12 cellular contexts compared by ENCODE assay signal in the genomic region with DNA sequence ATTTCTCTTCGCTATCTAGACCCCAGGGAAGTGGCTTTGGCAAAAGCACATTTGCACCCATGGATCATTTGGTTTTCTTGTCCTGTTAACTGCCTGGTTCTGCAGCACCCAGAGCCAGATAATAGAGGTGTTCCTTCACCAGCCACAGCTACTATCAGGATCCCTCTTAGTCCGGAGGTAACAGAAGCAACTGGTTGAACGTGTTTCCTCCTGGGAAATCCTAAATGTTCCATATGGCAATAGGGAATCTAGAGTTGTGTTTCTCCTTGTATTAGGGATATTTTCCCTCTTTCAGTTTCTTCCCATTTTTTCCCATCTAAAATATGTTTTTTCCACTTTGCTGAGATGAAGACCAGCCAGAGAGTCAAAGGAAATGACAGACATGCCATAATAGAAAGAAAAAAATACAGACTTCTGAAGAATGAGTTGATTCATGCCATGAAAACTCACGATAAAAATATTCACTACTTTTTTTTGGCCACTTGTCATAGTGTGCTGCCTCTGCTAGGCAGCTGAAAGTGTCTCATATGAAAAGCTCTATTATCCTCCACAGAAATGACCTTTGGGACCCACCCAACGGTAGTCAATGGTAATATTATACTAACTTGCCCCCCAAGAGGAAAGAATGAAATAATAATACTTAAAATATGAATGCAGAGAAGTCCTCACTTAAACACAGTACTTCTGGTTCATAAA.
DNase-seq lines count a peak whose midpoint lies in the region; ATAC-seq, FAIRE-seq and TF ChIP-seq lines count a peak whose summit lies in the region.
"Had no signal": no experiment of that assay in that cellular context is flagged by ENCODE, and none has a peak within 500 bp of the region (broad histone marks: within the 10 kb centered on the region; RNA-seq: fewer than 3 reads in every experiment).

No MANE protein-coding gene starts in this region.

- peak overlapping the region; percentile 65; the same call in 1 of the 2 replicates for H4K5ac ChIP-seq in IMR-90 (ENCODE audit: low read depth, low read length)

- H3K27ac ChIP-seq in IMR-90 (ENCODE audit: insufficient read depth, low read length) (peak overlapping the region; percentile 32), keratinocyte (ENCODE audit: control insufficient read depth, insufficient read depth, low read length) (peak overlapping the region; percentile 83), transverse colon (peak overlapping the region in 3 of 4 donors; percentile 42 to 73 (median 65))
- H3K27ac ChIP-seq: SK-N-MC had no signal

- H3K9me1 ChIP-seq in IMR-90 (ENCODE audit: insufficient read depth, low read length) (peaks cover 27% of the 10 kb centered on the region), keratinocyte (ENCODE audit: control insufficient read depth, extremely low read depth, insufficient read depth, low read length) (no peaks in the 10 kb centered on the region)

- CTCF ChIA-PET in IMR-90 (lab: Yijun Ruan, JAX), result interaction anchor here (0.8 to 2.0 kb wide), 7 partner anchors 10 to 550 kb away, joined by 3 to 16 read pairs (median 3); no protein-coding TSS in a partner anchor

- H3K9ac ChIP-seq in IMR-90 (ENCODE audit: low read depth, low read length) (no peak overlapping the region), keratinocyte (ENCODE audit: control insufficient read depth, extremely low read depth, insufficient read depth, low read length) (peak overlapping the region; percentile 17)

- in situ Hi-C loops in IMR-90 (cut with MboI; ENCODE audit: low sequenced_read_pairs) (loop anchor here (5.0 kb wide), 1 partner anchor 478 kb away; no protein-coding TSS in a partner anchor), transverse colon (cut with MboI; ENCODE audit: low pct_ligation_motif_present in 1 of 4, low pct_unique_long_range_greater_than_20kb in 1 of 4, low sequenced_read_pairs in 3 of 4) (no loop called here)

- H3K27me3 ChIP-seq in IMR-90 (ENCODE audit: control insufficient read depth, insufficient read depth, low read length) (no peaks in the 10 kb centered on the region), keratinocyte (ENCODE audit: control insufficient read depth, extremely low read depth, insufficient read depth, low read length) (no peaks in the 10 kb centered on the region), transverse colon (no peaks in the 10 kb centered on the region)

- TF ChIP-seq POLR2A in IMR-90 (IDR thresholded peaks at IDR 0.05; ENCODE audit: low read depth, low read length), result no peak
- TF ChIP-seq POLR2A in transverse colon (IDR thresholded peaks at IDR 0.05), result no peak

- POLR2A ChIA-PET in IMR-90 (lab: Charles Lee; ENCODE audit: unreplicated experiment), result no interaction called here

- peak overlapping the region; percentile 19 for H2AK9ac ChIP-seq in IMR-90 (replicated peaks; ENCODE audit: low read depth, low read length, poor library complexity)

- no peak overlapping the region for H2AFZ ChIP-seq in IMR-90 (replicated peaks; ENCODE audit: low read length, poor library complexity)
- no peak overlapping the region for H2AFZ ChIP-seq in keratinocyte (ENCODE audit: control insufficient read depth, low read length)

- ATAC-seq in IMR-90 (ENCODE audit: low read depth), result peak; percentile 5; the same call in 1 of the 2 replicates
- no peak for ATAC-seq in HG02870 (IDR thresholded peaks at IDR 0.05; ENCODE audit: unreplicated experiment)

- H2BK20ac ChIP-seq in IMR-90 (ENCODE audit: low read depth, low read length), result peak overlapping the region; percentile 98

- peak overlapping the region; percentile 86; the same call in 1 of the 2 replicates for H3K18ac ChIP-seq in IMR-90 (ENCODE audit: low read depth, low read length)

- dilution Hi-C loops in IMR-90 (cut with HindIII; ENCODE audit: low sequenced_read_pairs, unreplicated experiment) (no loop called here), keratinocyte (cut with MboI; ENCODE audit: extremely low pct_ligation_motif_present, low sequenced_read_pairs) (no loop called here)

- BruUV-seq in IMR-90 (replicated peaks; lab: Mats Ljungman, UMichigan), result no TSS peak

- peak overlapping the region; percentile 82 for H3K4ac ChIP-seq in IMR-90 (ENCODE audit: low read depth, low read length)

- H4K8ac ChIP-seq in IMR-90 (ENCODE audit: low read depth in 2 of 2, low read length in 2 of 2), result peak overlapping the region; percentile 56 to 81

- peak overlapping the region; percentile 98 for H2BK120ac ChIP-seq in IMR-90 (ENCODE audit: low read depth, low read length)

- no peaks in the 10 kb centered on the region for H3K9me3 ChIP-seq in IMR-90 (ENCODE audit: control insufficient read depth, insufficient read depth, low read length)
- no peaks in the 10 kb centered on the region for H3K9me3 ChIP-seq in keratinocyte (ENCODE audit: control insufficient read depth, low read depth, low read length)
- no peaks in the 10 kb centered on the region for H3K9me3 ChIP-seq in transverse colon

- H3K4me3 ChIP-seq in IMR-90 (ENCODE audit: insufficient read depth, low read depth, low read length) (no peak overlapping the region), keratinocyte (ENCODE audit: control insufficient read depth in 2 of 3, extremely low read depth in 1 of 3, insufficient read depth in 2 of 3, low read depth in 1 of 3, low read length in 3 of 3) (peak overlapping the region in 1 of 3 experiments; percentile 7), transverse colon (no peak overlapping the region)
- H3K4me3 ChIP-seq: SK-N-MC had no signal

- intact Hi-C loops in IMR-90 (cut with micrococcal nuclease) (loop anchor here (1.0 to 5.0 kb wide), 4 partner anchors 348 to 592 kb away; no protein-coding TSS in a partner anchor), transverse colon (cut with DNase I; ENCODE audit: low total_unique reads) (loop anchor here (5.0 kb wide), 2 partner anchors 483 to 548 kb away; no protein-coding TSS in a partner anchor)

- peak overlapping the region; percentile 92 for H4K91ac ChIP-seq in IMR-90 (ENCODE audit: insufficient read depth, low read depth, low read length)

- peaks cover 8% of the 10 kb centered on the region; the same call in 1 of the 2 replicates for H4K20me1 ChIP-seq in IMR-90 (ENCODE audit: insufficient read depth, low read length)
- no peaks in the 10 kb centered on the region for H4K20me1 ChIP-seq in keratinocyte (ENCODE audit: control insufficient read depth, extremely low read depth, insufficient read depth, low read length)

- H3K36me3 ChIP-seq in IMR-90 (ENCODE audit: control insufficient read depth, insufficient read depth, low read length) (no peaks in the 10 kb centered on the region), keratinocyte (ENCODE audit: control insufficient read depth in 2 of 2, extremely low read depth in 1 of 2, insufficient read depth in 2 of 2, low read length in 2 of 2) (no peaks in the 10 kb centered on the region), transverse colon (no peaks in the 10 kb centered on the region)

- H2BK5ac ChIP-seq in IMR-90 (ENCODE audit: low read depth, low read length, poor library complexity, severe bottlenecking), result peak overlapping the region; percentile 89

- WGBS in IMR-90 (ENCODE audit: extremely low coverage in 2 of 2, insufficient read length in 1 of 2), 2 experiments, result 100% methylated on average over 1 of the region's 5 CpGs; no CpG with 5 or more reads in 1 of the 2 experiments
- 41 to 55% methylated on average over 4 to 5 of the region's 5 CpGs for WGBS in transverse colon (ENCODE audit: low coverage in 1 of 2), 2 donors

- peak overlapping the region; percentile 72 for H3K56ac ChIP-seq in IMR-90 (ENCODE audit: extremely low read depth, insufficient read depth, low read length)

- no peak for FAIRE-seq in keratinocyte (lab: Jason Lieb, UNC)

- no peaks in the 10 kb centered on the region for H3K79me2 ChIP-seq in keratinocyte (ENCODE audit: control insufficient read depth, insufficient read depth, low read length)

- no peak for TF ChIP-seq EP300 in transverse colon (IDR thresholded peaks at IDR 0.05; ENCODE audit: low read depth)

- peak overlapping the region; percentile 67 for H2AK5ac ChIP-seq in IMR-90 (ENCODE audit: low read depth, low read length)

- H2BK15ac ChIP-seq in IMR-90 (ENCODE audit: low read depth, low read length), result peak overlapping the region; percentile 94; the same call in 2 of the 3 replicates

- H3K79me1 ChIP-seq in IMR-90 (ENCODE audit: low read depth in 1 of 2, low read length in 2 of 2), result peaks cover 0 to 11% of the 10 kb centered on the region in 2 experiments; a peak in 1 of 4 replicates

- no peak for TF ChIP-seq RAD21 in IMR-90 (IDR thresholded peaks at IDR 0.05; ENCODE audit: low read length)

- TF ChIP-seq CTCF in IMR-90 (conservative IDR thresholded peaks at IDR 0.05; ENCODE audit: low read depth, low read length) (no peak), keratinocyte (optimal IDR thresholded peaks at IDR 0.05 in 1 of 3, IDR thresholded peaks at IDR 0.05 in 1 of 3, conservative IDR thresholded peaks at IDR 0.05 in 1 of 3; ENCODE audit: extremely low read depth in 1 of 3, insufficient read depth in 2 of 3, low read length in 3 of 3) (no peak), transverse colon (IDR thresholded peaks at IDR 0.05) (no peak)

- H3K4me1 ChIP-seq in IMR-90 (ENCODE audit: control insufficient read depth, insufficient read depth, low read length) (peaks cover 22% of the 10 kb centered on the region), keratinocyte (ENCODE audit: control insufficient read depth, extremely low read depth, insufficient read depth, low read length) (peaks cover 43% of the 10 kb centered on the region), transverse colon (peaks cover 13 to 75% (median 38%) of the 10 kb centered on the region in 4 donors)

- peak overlapping the region; percentile 83 for H3K14ac ChIP-seq in IMR-90 (replicated peaks; ENCODE audit: low read depth, low read length)

- H3K4me2 ChIP-seq in IMR-90 (ENCODE audit: low read depth, low read length) (peak overlapping the region; percentile 7; the same call in 1 of the 2 replicates), keratinocyte (ENCODE audit: control insufficient read depth, extremely low read depth, insufficient read depth, low read depth, low read length) (peak overlapping the region; percentile 81)

- H3K23ac ChIP-seq in IMR-90 (ENCODE audit: low read depth, low read length), result peak overlapping the region; percentile 84

- peak; percentile 73 for DNase-seq in IMR-90
- peak; percentile 36 for DNase-seq in astrocyte of the hippocampus (ENCODE audit: low read depth, low spot score)
- DNase-seq in keratinocyte (ENCODE audit: low read depth, low spot score), result no peak
- no peak for DNase-seq in transverse colon
- no peak for DNase-seq in NCI-H1694 treated with DMSO at 0.1 percent for 48 hours (lab: John Stamatoyannopoulos, UW)
- no peak for DNase-seq in GM19238 (ENCODE audit: insufficient read length, low spot score)
- DNase-seq: activated CD4-positive, alpha-beta T cell treated with anti-CD3 and anti-CD28 coated beads for 1 hour; activated T-cell treated with anti-CD3 and anti-CD28 coated beads, Interleukin-2, amount 50 U/mL, for 4 hours; COR-L47; NCI-H2029 had no signal

TF ChIP-seq in IMR-90, 13 proteins besides CTCF, POLR2A, EP300 and RAD21 (continues in another document):
- TF ChIP-seq NFE2L2 (IDR thresholded peaks at IDR 0.05; ENCODE audit: low read depth, low read length) (no peak), CHD1 (IDR thresholded peaks at IDR 0.05; ENCODE audit: low read depth, low read length) (no peak), CEBPB (IDR thresholded peaks at IDR 0.05; ENCODE audit: low read depth, low read length) (no peak), RFX5 (IDR thresholded peaks at IDR 0.05; ENCODE audit: low read depth, low read length) (no peak)

Comparison
In these comparisons a context has a peak if more than half of its experiments do, and no peak if none do; other contexts are left out.
1. DNase-seq: peak in IMR-90 (single experiment) and astrocyte of the hippocampus (single experiment); none in keratinocyte (single experiment), transverse colon (single experiment), NCI-H1694 treated with DMSO at 0.1 percent for 48 hours (single experiment) and GM19238 (single experiment).
2. H3K27ac ChIP-seq: peak in every context shown above with its lines; median percentile 83 in keratinocyte; 65 in transverse colon; 32 in IMR-90.